ENCODE assay signal across 8 cellular contexts in the genomic region with DNA sequence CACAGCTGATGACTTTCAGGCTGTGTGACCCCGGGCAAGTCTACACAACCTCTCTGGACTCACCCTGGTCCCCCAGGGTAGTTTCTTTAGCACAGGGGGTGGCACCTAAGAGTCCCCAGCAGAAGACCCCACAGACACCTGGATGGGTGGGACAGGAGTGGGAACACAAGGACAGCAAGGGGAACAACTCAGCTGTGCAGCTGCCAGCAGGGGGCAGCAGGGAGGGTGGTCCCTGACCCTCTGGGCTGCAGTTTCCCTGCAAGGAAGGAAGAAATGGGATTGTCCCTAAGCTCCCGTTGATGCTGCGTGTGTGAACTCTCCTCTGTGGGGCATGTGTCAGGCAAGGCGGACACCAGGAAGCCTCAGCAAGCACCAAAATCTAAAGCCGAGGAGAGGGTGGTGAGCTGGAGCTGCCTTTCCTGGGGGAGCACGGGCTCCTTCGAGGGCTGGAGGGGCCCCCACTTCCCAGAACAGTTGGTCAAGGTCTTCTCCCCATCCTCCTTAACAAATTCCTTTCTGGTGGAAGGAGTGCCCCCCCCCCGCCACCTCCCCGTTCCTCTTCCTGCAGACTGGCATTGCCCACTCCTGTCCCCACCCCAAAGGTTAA. TPM values are rescaled to one million over a fixed set of nuclear protein-coding genes. Genes with fewer than 3 reads are reported as not detected.
DNase-seq lines count a peak whose midpoint lies in the region; ATAC-seq and TF ChIP-seq lines count a peak whose summit lies in the region.

No MANE protein-coding gene starts in this region.

- H3K27ac ChIP-seq in gastroesophageal sphincter = no peak overlapping the region

- no peaks in the 10 kb centered on the region for H3K36me3 ChIP-seq in gastroesophageal sphincter

- H3K4me3 ChIP-seq in HFF-Myc (replicated peaks; ENCODE audit: low read depth, low read length) = no peak overlapping the region
- H3K4me3 ChIP-seq in gastroesophageal sphincter = no peak overlapping the region

- no peak for TF ChIP-seq POLR2A in gastroesophageal sphincter (IDR thresholded peaks at IDR 0.05)

- peaks cover 42 to 54% of the 10 kb centered on the region in 2 donors for H3K27me3 Mint-ChIP-seq in stimulated activated naive B cell treated with anti-CD40 and anti-IgM and Interleukin-4, amounts not matched to agents 10 μg/mL and 1 μg/mL and 100 μg/mL, for 72 hours

- no peaks in the 10 kb centered on the region for H3K4me1 ChIP-seq in gastroesophageal sphincter

- peaks cover 13% of the 10 kb centered on the region for H3K27me3 ChIP-seq in gastroesophageal sphincter

- H3K4me3 Mint-ChIP-seq in stimulated activated naive B cell treated with anti-CD40 and anti-IgM and Interleukin-4, amounts not matched to agents 10 μg/mL and 1 μg/mL and 100 μg/mL, for 72 hours = no peak overlapping the region

- TF ChIP-seq EP300 in gastroesophageal sphincter (IDR thresholded peaks at IDR 0.05) = no peak

- DNase-seq in COLO668 (lab: John Stamatoyannopoulos, UW; ENCODE audit: unreplicated experiment) (peak; percentile 14), HFF-Myc (ENCODE audit: extremely low read depth, low read depth) (no peak), lung microvascular endothelial cell (ENCODE audit: low read depth in 2 of 2) (peak; percentile 52 to 61)
- peak; percentile 18 for DNase-seq in activated naive CD4-positive, alpha-beta T cell treated with anti-CD3 and anti-CD28 coated beads, Interleukin-2, amount 50 U/mL, for 16 hours
- DNase-seq in stimulated activated naive CD4-positive, alpha-beta T cell (lab: John Stamatoyannopoulos, UW) = no peak
- DNase-seq in stimulated activated naive B cell treated with anti-CD40 and anti-IgM and Interleukin-4, amounts not matched to agents 10 μg/mL and 1 μg/mL and 100 μg/mL, for 72 hours = no peak

- 40% methylated on average over 1 of the region's 9 CpGs; no CpG with 5 or more reads in 1 of the 2 donors for WGBS in gastroesophageal sphincter (ENCODE audit: low coverage in 1 of 2), 2 donors

- no peaks in the 10 kb centered on the region for H3K9me3 ChIP-seq in gastroesophageal sphincter

- H3K27ac Mint-ChIP-seq in stimulated activated naive B cell treated with anti-CD40 and anti-IgM and Interleukin-4, amounts not matched to agents 10 μg/mL and 1 μg/mL and 100 μg/mL, for 72 hours = no peak overlapping the region

- peak; percentile 78 for TF ChIP-seq CTCF in HFF-Myc (IDR thresholded peaks at IDR 0.05; ENCODE audit: low read depth, low read length, missing control alignments)
- TF ChIP-seq CTCF in gastroesophageal sphincter (IDR thresholded peaks at IDR 0.05) = peak in 1 of 4 experiments; percentile 42

- peaks cover 0 to 6% of the 10 kb centered on the region in 2 donors for H3K9me3 Mint-ChIP-seq in stimulated activated naive B cell treated with anti-CD40 and anti-IgM and Interleukin-4, amounts not matched to agents 10 μg/mL and 1 μg/mL and 100 μg/mL, for 72 hours

- H3K36me3 Mint-ChIP-seq in stimulated activated naive B cell treated with anti-CD40 and anti-IgM and Interleukin-4, amounts not matched to agents 10 μg/mL and 1 μg/mL and 100 μg/mL, for 72 hours = no peaks in the 10 kb centered on the region

- H3K4me1 Mint-ChIP-seq in stimulated activated naive B cell treated with anti-CD40 and anti-IgM and Interleukin-4, amounts not matched to agents 10 μg/mL and 1 μg/mL and 100 μg/mL, for 72 hours = peaks cover 0 to 1% of the 10 kb centered on the region in 2 donors

- no peak for ATAC-seq in GM21360 (IDR thresholded peaks at IDR 0.05; ENCODE audit: unreplicated experiment)
- no peak for ATAC-seq in stimulated activated naive B cell treated with anti-CD40 and anti-IgM and Interleukin-4, amounts not matched to agents 10 μg/mL and 1 μg/mL and 100 μg/mL, for 72 hours (replicated peaks)
- no peak for ATAC-seq in gastroesophageal sphincter

RNA-seq across cellular contexts. Expression of a gene that starts 24.1 kb away (rescaled TPM):
- 284 and 312 TPM in 2 replicates for total RNA-seq in lung microvascular endothelial cell
- 10 to 100 TPM; 16.2 to 50.1 (median 38.5) TPM for total RNA-seq in gastroesophageal sphincter

Comparison
In these comparisons a context has a peak if more than half of its experiments do, and no peak if none do; other contexts are left out.
1. DNase-seq: peak in COLO668 (single experiment), activated naive CD4-positive, alpha-beta T cell treated with anti-CD3 and anti-CD28 coated beads, Interleukin-2, amount 50 U/mL, for 16 hours (single experiment) and lung microvascular endothelial cell (2 of 2); none in HFF-Myc (single experiment), stimulated activated naive CD4-positive, alpha-beta T cell (0 of 6) and stimulated activated naive B cell treated with anti-CD40 and anti-IgM and Interleukin-4, amounts not matched to agents 10 μg/mL and 1 μg/mL and 100 μg/mL, for 72 hours (single experiment).